In genomic region chr2:181991171-181991885, GRCh38 we compare ENCODE assay signal across 9 cellular contexts. TPM values are rescaled to one million over a fixed set of nuclear protein-coding genes. Genes with fewer than 3 reads are reported as not detected.
DNase-seq lines count a peak whose midpoint lies in the region; ATAC-seq and TF ChIP-seq lines count a peak whose summit lies in the region.
"Had no signal": no experiment of that assay in that cellular context is flagged by ENCODE, and none has a peak within 500 bp of the region (broad histone marks: within the 10 kb centered on the region; RNA-seq: fewer than 3 reads in every experiment).

No MANE protein-coding gene starts in this region.

- H3K27ac ChIP-seq in Karpas-422 (ENCODE audit: low read length) (no peak overlapping the region), osteoblast (ENCODE audit: low read depth, low read length) (no peak overlapping the region)
- H3K27ac ChIP-seq: 22Rv1 had no signal

- H3K79me2 ChIP-seq in Karpas-422 (ENCODE audit: low read length) (no peaks in the 10 kb centered on the region), osteoblast (ENCODE audit: insufficient read depth, low read length) (no peaks in the 10 kb centered on the region)

- peak overlapping the region; percentile 22 for H3K4me2 ChIP-seq in Karpas-422 (ENCODE audit: low read depth, low read length, poor library complexity, severe bottlenecking)
- H3K4me2 ChIP-seq in osteoblast (ENCODE audit: insufficient read depth, low read length), result no peak overlapping the region

- no peaks in the 10 kb centered on the region for H4K20me1 ChIP-seq in Karpas-422 (ENCODE audit: insufficient read depth, low read depth, low read length)
- no peaks in the 10 kb centered on the region for H4K20me1 ChIP-seq in osteoblast (ENCODE audit: insufficient read depth, low read length)

- DNase-seq in DMS153 (lab: John Stamatoyannopoulos, UW) (peak; percentile 2), DMS153 treated with DMSO at 0.1 percent for 48 hours (lab: John Stamatoyannopoulos, UW; ENCODE audit: unreplicated experiment) (no peak), Karpas-422 (peak; percentile 58), osteoblast (ENCODE audit: insufficient read length, low spot score, missing footprints) (no peak), NCI-H2081 (lab: John Stamatoyannopoulos, UW) (no peak), T-helper 1 cell (no peak)
- no peak for DNase-seq in stimulated activated CD4-positive, alpha-beta T cell treated with anti-CD3 and anti-CD28 coated beads, Interleukin-15, amount 100 ng/mL, for 24 hours

- H3K36me3 ChIP-seq in Karpas-422 (ENCODE audit: insufficient read depth, low read length) (no peaks in the 10 kb centered on the region), osteoblast (ENCODE audit: insufficient read depth, low read length) (no peaks in the 10 kb centered on the region)

- H3K27me3 ChIP-seq in Karpas-422 (ENCODE audit: low read length) (no peaks in the 10 kb centered on the region), osteoblast (ENCODE audit: insufficient read depth, low read length) (no peaks in the 10 kb centered on the region)

- H2AFZ ChIP-seq in Karpas-422 (ENCODE audit: low read length) (peak overlapping the region; percentile 57; the same call in 1 of the 2 replicates), osteoblast (ENCODE audit: low read length) (peak overlapping the region; percentile 21)

- H3K4me3 ChIP-seq in Karpas-422 (ENCODE audit: low read length) (no peak overlapping the region), osteoblast (ENCODE audit: insufficient read depth, low read length) (no peak overlapping the region)

- H3K4me1 ChIP-seq in Karpas-422 (ENCODE audit: low read length) (peaks cover 20% of the 10 kb centered on the region), osteoblast (ENCODE audit: insufficient read depth, low read length) (no peaks in the 10 kb centered on the region)

- peak overlapping the region; percentile 16; the same call in 1 of the 2 replicates for H3K9ac ChIP-seq in Karpas-422 (ENCODE audit: low read length)

- H3K9me2 ChIP-seq in Karpas-422 (replicated peaks; ENCODE audit: insufficient read depth, low read length), result no peaks in the 10 kb centered on the region

- peak; percentile 96 for ATAC-seq in HG02759 (IDR thresholded peaks at IDR 0.05; ENCODE audit: unreplicated experiment)

- H3K9me3 ChIP-seq in Karpas-422 (ENCODE audit: low read length) (no peaks in the 10 kb centered on the region), osteoblast (ENCODE audit: low read depth, low read length) (no peaks in the 10 kb centered on the region)

- no peak for TF ChIP-seq CTCF in osteoblast (IDR thresholded peaks at IDR 0.05; ENCODE audit: extremely low read depth, low read depth, low read length)

RNA-seq across cellular contexts. Expression of gene PPP1R1C, which starts 5.7 kb away (rescaled TPM):
- total RNA-seq in Karpas-422 (2014; rRNA removed; shearing (Covaris generic); ENCODE audit: low replicate concordance), result not detected in 2 replicates
- total RNA-seq in osteoblast, result 0.29 and 0.36 TPM in 2 replicates

Comparison
In these comparisons a context has a peak if more than half of its experiments do, and no peak if none do; other contexts are left out.
1. DNase-seq: peak in DMS153 (single experiment) and Karpas-422 (single experiment); none in DMS153 treated with DMSO at 0.1 percent for 48 hours (single experiment), osteoblast (single experiment), NCI-H2081 (0 of 2), stimulated activated CD4-positive, alpha-beta T cell treated with anti-CD3 and anti-CD28 coated beads, Interleukin-15, amount 100 ng/mL, for 24 hours (single experiment) and T-helper 1 cell (0 of 5).